19 cellular contexts compared by ENCODE assay signal in the genomic region with DNA sequence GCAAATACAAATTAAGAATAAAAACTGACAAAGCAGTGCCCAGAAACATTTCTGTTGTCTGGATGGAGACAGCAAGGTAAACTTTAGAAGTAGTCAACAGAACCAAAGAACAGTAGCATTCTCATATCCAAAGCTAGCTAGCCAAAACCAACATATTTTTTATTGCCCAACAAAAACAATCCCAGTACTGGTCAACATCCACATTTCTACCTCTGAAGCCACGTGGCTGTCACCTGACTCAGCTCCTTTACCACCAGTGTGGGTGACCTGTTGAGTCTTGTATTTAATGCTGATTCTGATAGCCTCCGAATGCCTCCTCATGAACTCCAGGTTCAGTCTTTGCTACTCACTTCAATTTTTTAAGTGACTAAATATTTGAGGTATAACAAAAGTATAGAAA. TPM values are rescaled to one million over a fixed set of nuclear protein-coding genes. Genes with fewer than 3 reads are reported as not detected.
DNase-seq lines count a peak whose midpoint lies in the region; ATAC-seq, FAIRE-seq and TF ChIP-seq lines count a peak whose summit lies in the region.
"Had no signal": no experiment of that assay in that cellular context is flagged by ENCODE, and none has a peak within 500 bp of the region (broad histone marks: within the 10 kb centered on the region; RNA-seq: fewer than 3 reads in every experiment).

No MANE protein-coding gene starts in this region.

- H3K4me3 ChIP-seq in breast epithelium: no peak overlapping the region
- H3K4me3 ChIP-seq in keratinocyte (ENCODE audit: control insufficient read depth in 2 of 3, extremely low read depth in 1 of 3, insufficient read depth in 2 of 3, low read depth in 1 of 3, low read length in 3 of 3): no peak overlapping the region
- no peak overlapping the region for H3K4me3 ChIP-seq in tibial artery
- H3K4me3 ChIP-seq: GM23338 had no signal

- no peaks in the 10 kb centered on the region for H3K27me3 Mint-ChIP-seq in MCF 10A (ENCODE audit: insufficient read depth, unreplicated experiment)

- intact Hi-C loops in MCF 10A (cut with micrococcal nuclease): no loop called here
- intact Hi-C loops in breast epithelium (cut with DNase I; ENCODE audit: low total_unique reads): no loop called here
- intact Hi-C loops in tibial artery (cut with DNase I; ENCODE audit: low total_unique reads): no loop called here
- intact Hi-C loops in left ventricle myocardium superior (cut with micrococcal nuclease): no loop called here

- no peaks in the 10 kb centered on the region for H3K9me3 ChIP-seq in breast epithelium
- no peaks in the 10 kb centered on the region for H3K9me3 ChIP-seq in keratinocyte (ENCODE audit: control insufficient read depth, low read depth, low read length)
- H3K9me3 ChIP-seq in tibial artery: no peaks in the 10 kb centered on the region
- H3K9me3 ChIP-seq: BE2C had no signal

- no peaks in the 10 kb centered on the region for H3K27me3 ChIP-seq in breast epithelium
- no peaks in the 10 kb centered on the region for H3K27me3 ChIP-seq in keratinocyte (ENCODE audit: control insufficient read depth, extremely low read depth, insufficient read depth, low read length)
- H3K27me3 ChIP-seq in tibial artery: no peaks in the 10 kb centered on the region
- H3K27me3 ChIP-seq: BE2C had no signal

- no peak for ATAC-seq in left ventricle myocardium superior
- ATAC-seq: GM23338 had no signal

- no peaks in the 10 kb centered on the region for H3K9me3 Mint-ChIP-seq in MCF 10A (ENCODE audit: unreplicated experiment)
- H3K9me3 Mint-ChIP-seq: GM23338 had no signal

- H3K27ac ChIP-seq in breast epithelium: peak overlapping the region in 1 of 2 donors; percentile 8
- no peak overlapping the region for H3K27ac ChIP-seq in keratinocyte (ENCODE audit: control insufficient read depth, insufficient read depth, low read length)
- H3K27ac ChIP-seq in tibial artery: peak overlapping the region; percentile 11 to 20

- no peaks in the 10 kb centered on the region for H4K20me1 ChIP-seq in keratinocyte (ENCODE audit: control insufficient read depth, extremely low read depth, insufficient read depth, low read length)

- dilution Hi-C loops in keratinocyte (cut with MboI; ENCODE audit: extremely low pct_ligation_motif_present, low sequenced_read_pairs): no loop called here

- H3K36me3 ChIP-seq in breast epithelium: no peaks in the 10 kb centered on the region
- H3K36me3 ChIP-seq in keratinocyte (ENCODE audit: control insufficient read depth in 2 of 2, extremely low read depth in 1 of 2, insufficient read depth in 2 of 2, low read length in 2 of 2): no peaks in the 10 kb centered on the region
- no peaks in the 10 kb centered on the region for H3K36me3 ChIP-seq in tibial artery
- H3K36me3 ChIP-seq: BE2C had no signal

- no peak for TF ChIP-seq POLR2A in breast epithelium (IDR thresholded peaks at IDR 0.05)

- CTCF ChIA-PET in MCF 10A (lab: Yijun Ruan, JAX): interaction anchor here (0.6 to 1.2 kb wide), 2 partner anchors 9 to 94 kb away, joined by 3 to 4 read pairs; no protein-coding TSS in a partner anchor

- H3K36me3 Mint-ChIP-seq in MCF 10A (ENCODE audit: insufficient read depth, unreplicated experiment): peaks cover 6% of the 10 kb centered on the region
- H3K36me3 Mint-ChIP-seq: CD4-positive, CD25-positive, alpha-beta regulatory T cell; CD8-positive, alpha-beta memory T cell had no signal

- POLR2A ChIA-PET in MCF 10A (lab: Yijun Ruan, JAX): no interaction called here

- BruUV-seq in MCF 10A (replicated peaks; lab: Mats Ljungman, UMichigan): no TSS peak

- peaks cover 7% of the 10 kb centered on the region for H3K4me1 Mint-ChIP-seq in MCF 10A (ENCODE audit: insufficient read depth, unreplicated experiment)
- H3K4me1 Mint-ChIP-seq: CD4-positive, CD25-positive, alpha-beta regulatory T cell; CD8-positive, alpha-beta memory T cell; GM23338 had no signal

- peak; percentile 64 for FAIRE-seq in keratinocyte (lab: Jason Lieb, UNC)
- FAIRE-seq: GM12892, GM18507 had no signal

- peak; percentile 27 for DNase-seq in MCF 10A (ENCODE audit: unreplicated experiment)
- DNase-seq in breast epithelium (ENCODE audit: low spot score in 2 of 2): no peak
- DNase-seq in astrocyte of the hippocampus (ENCODE audit: low read depth, low spot score): peak; percentile 45
- DNase-seq in keratinocyte (ENCODE audit: low read depth, low spot score): peak; percentile 7
- no peak for DNase-seq in tibial artery
- DNase-seq in stimulated activated CD4-positive, alpha-beta T cell treated with anti-CD3 and anti-CD28 coated beads, Interleukin-1b, Interleukin-23, amount 100 ng/mL, for 48 hours: no peak
- DNase-seq in left ventricle myocardium superior: no peak
- DNase-seq: ACHN; BE2C; C1 segment of cervical spinal cord; CD4-positive, CD25-positive, alpha-beta regulatory T cell; CD8-positive, alpha-beta memory T cell; COR-L47; GDM1; HCEC 1CT had no signal

- no peak overlapping the region for H3K4me2 ChIP-seq in keratinocyte (ENCODE audit: control insufficient read depth, extremely low read depth, insufficient read depth, low read depth, low read length)
- H3K4me2 ChIP-seq: GM23338 had no signal

- no peaks in the 10 kb centered on the region for H3K79me2 ChIP-seq in keratinocyte (ENCODE audit: control insufficient read depth, insufficient read depth, low read length)

- H3K27ac Mint-ChIP-seq in MCF 10A (ENCODE audit: low read depth, unreplicated experiment): no peak overlapping the region
- H3K27ac Mint-ChIP-seq: CD4-positive, CD25-positive, alpha-beta regulatory T cell; CD8-positive, alpha-beta memory T cell; GM23338 had no signal

- no peaks in the 10 kb centered on the region for H3K9me1 ChIP-seq in keratinocyte (ENCODE audit: control insufficient read depth, extremely low read depth, insufficient read depth, low read length)

- TF ChIP-seq CTCF in MCF 10A (IDR thresholded peaks at IDR 0.05; ENCODE audit: unreplicated experiment): no peak
- TF ChIP-seq CTCF in breast epithelium (IDR thresholded peaks at IDR 0.05): no peak
- no peak for TF ChIP-seq CTCF in keratinocyte (optimal IDR thresholded peaks at IDR 0.05 in 1 of 3, IDR thresholded peaks at IDR 0.05 in 1 of 3, conservative IDR thresholded peaks at IDR 0.05 in 1 of 3; ENCODE audit: extremely low read depth in 1 of 3, insufficient read depth in 2 of 3, low read length in 3 of 3)
- TF ChIP-seq CTCF in tibial artery (IDR thresholded peaks at IDR 0.05): no peak

- H2AFZ ChIP-seq in keratinocyte (ENCODE audit: control insufficient read depth, low read length): no peak overlapping the region
- H2AFZ ChIP-seq: GM23338 had no signal

- no peaks in the 10 kb centered on the region for H3K4me1 ChIP-seq in breast epithelium
- H3K4me1 ChIP-seq in keratinocyte (ENCODE audit: control insufficient read depth, extremely low read depth, insufficient read depth, low read length): peaks cover 10% of the 10 kb centered on the region
- H3K4me1 ChIP-seq in tibial artery: peaks cover 0 to 79% (median 19%) of the 10 kb centered on the region in 4 donors
- H3K4me1 ChIP-seq: BE2C had no signal

- H3K4me3 Mint-ChIP-seq in MCF 10A (ENCODE audit: unreplicated experiment): no peak overlapping the region
- H3K4me3 Mint-ChIP-seq: CD4-positive, CD25-positive, alpha-beta regulatory T cell; CD8-positive, alpha-beta memory T cell; GM23338 had no signal

- H3K9ac ChIP-seq in keratinocyte (ENCODE audit: control insufficient read depth, extremely low read depth, insufficient read depth, low read length): no peak overlapping the region

RNA-seq across cellular contexts. Expression of gene ANTXR1, which starts 43.1 kb away (rescaled TPM):
- 33.1 and 33.8 TPM in 2 replicates for total RNA-seq in MCF 10A (2022)
- 10 to 100 TPM; 52.7 to 72.8 (median 68.8) TPM for total RNA-seq in breast epithelium
- 12.8 to 35.9 TPM (median 20.4 TPM) in 3 replicates for polyA plus RNA-seq in keratinocyte
- polyA plus RNA-seq in keratinocyte (2011; ENCODE audit: low read depth): 5.0 TPM
- polyA plus RNA-seq in keratinocyte (2011; cell fraction: cytosol; rRNA removed): 16.5 and 23.5 TPM in 2 replicates
- 40.8 and 42.4 TPM in 2 replicates for polyA plus RNA-seq in keratinocyte (2011; cell fraction: nucleus; rRNA removed)
- polyA plus RNA-seq in keratinocyte (2012; ENCODE audit: low replicate concordance): 4.5 and 29.9 TPM in 2 replicates
- polyA minus RNA-seq in keratinocyte: 15.6 to 52.7 TPM (median 24.5 TPM) in 3 replicates
- 12.7 TPM for polyA minus RNA-seq in keratinocyte (2011; cell fraction: cytosol; rRNA and poly(A)+ RNA removed)
- 24.1 and 52.0 TPM in 2 replicates for polyA minus RNA-seq in keratinocyte (2011; cell fraction: nucleus; rRNA and poly(A)+ RNA removed)
- 28.9 TPM for total RNA-seq in left ventricle myocardium superior
- total RNA-seq: CD4-positive, CD25-positive, alpha-beta regulatory T cell; HT-29 had no signal
- polyA plus RNA-seq: CD4-positive, CD25-positive, alpha-beta regulatory T cell; CD8-positive, alpha-beta memory T cell had no signal

Comparison
In these comparisons a context has a peak if more than half of its experiments do, and no peak if none do; other contexts are left out.
1. DNase-seq: peak in MCF 10A (single experiment), astrocyte of the hippocampus (single experiment) and keratinocyte (single experiment); none in breast epithelium (0 of 2), tibial artery (0 of 2), stimulated activated CD4-positive, alpha-beta T cell treated with anti-CD3 and anti-CD28 coated beads, Interleukin-1b, Interleukin-23, amount 100 ng/mL, for 48 hours (single experiment) and left ventricle myocardium superior (single experiment).